8 cellular contexts compared by ENCODE assay signal in the genomic region with DNA sequence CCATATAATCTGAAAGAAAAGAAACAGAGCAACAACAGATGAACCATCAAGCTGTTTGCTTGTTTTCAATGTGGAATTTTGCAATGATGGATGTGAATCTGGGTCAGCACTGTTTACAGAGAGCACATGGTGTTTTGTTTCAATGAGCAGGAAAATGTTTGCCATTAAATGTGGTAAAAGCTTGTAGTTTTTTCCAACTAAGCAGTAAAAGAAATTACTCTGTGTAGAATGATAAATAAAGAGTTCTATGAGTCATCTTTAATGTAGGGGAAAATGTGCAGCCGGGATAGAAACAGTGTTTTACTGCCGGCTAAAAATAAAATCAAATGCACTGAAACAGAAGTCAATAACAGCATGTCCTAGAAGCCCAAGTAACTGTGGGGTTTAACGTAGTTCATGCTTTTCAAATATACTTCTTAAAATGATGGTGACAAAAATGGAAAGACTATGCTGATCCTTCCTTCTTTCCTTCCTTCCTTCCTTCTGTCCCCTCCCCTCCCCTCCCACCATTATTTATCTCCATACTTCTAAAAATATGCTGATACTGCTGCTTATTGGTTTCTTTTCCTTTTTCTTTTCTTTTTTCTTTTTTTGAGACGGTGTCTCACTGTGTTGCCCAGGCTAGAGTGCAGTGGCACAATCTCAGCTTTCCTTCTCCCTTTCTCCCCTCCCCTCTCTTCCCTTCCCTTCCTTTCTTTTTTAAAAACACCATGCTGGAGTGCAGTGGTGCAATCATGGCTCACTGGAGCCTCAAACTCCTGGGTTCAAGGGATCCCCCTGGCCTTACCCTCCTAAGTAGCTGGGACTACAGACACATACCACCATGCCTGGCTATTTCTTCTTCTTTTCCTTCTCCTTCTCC.
DNase-seq lines count a peak whose midpoint lies in the region; ATAC-seq and TF ChIP-seq lines count a peak whose summit lies in the region.

No MANE protein-coding gene starts in this region.

- DNase-seq in AG09309 (ENCODE audit: low read depth) (peak; percentile 42), NCI-H1694 treated with DMSO at 0.1 percent for 48 hours (lab: John Stamatoyannopoulos, UW) (peak; percentile 93), choroid plexus epithelial cell (ENCODE audit: low read depth) (peak; percentile 86), middle frontal gyrus (ENCODE audit: extremely low spot score, low spot score) (peak; percentile 42)
- DNase-seq in activated CD4-positive, CD25-positive, alpha-beta regulatory T cell (lab: John Stamatoyannopoulos, UW): no peak

- ATAC-seq in GM19467 (IDR thresholded peaks at IDR 0.05; ENCODE audit: unreplicated experiment) (no peak), HG02981 (IDR thresholded peaks at IDR 0.05; ENCODE audit: unreplicated experiment) (no peak), HG03469 (IDR thresholded peaks at IDR 0.05; ENCODE audit: unreplicated experiment) (no peak)

- H3K4me3 ChIP-seq in AG09309 (ENCODE audit: control insufficient read depth, low read depth, low read length) (no peak overlapping the region), choroid plexus epithelial cell (ENCODE audit: low read depth, low read length) (no peak overlapping the region)

- no peak for TF ChIP-seq CTCF in AG09309 (IDR thresholded peaks at IDR 0.05; ENCODE audit: control insufficient read depth, insufficient read depth, low read depth, low read length, missing control alignments)
- TF ChIP-seq CTCF in choroid plexus epithelial cell (conservative IDR thresholded peaks at IDR 0.05; ENCODE audit: low read depth, low read length): no peak

Comparison
In these comparisons a context has a peak if more than half of its experiments do, and no peak if none do; other contexts are left out.
1. DNase-seq: peak in AG09309 (single experiment), NCI-H1694 treated with DMSO at 0.1 percent for 48 hours (single experiment), choroid plexus epithelial cell (single experiment) and middle frontal gyrus (single experiment); none in activated CD4-positive, CD25-positive, alpha-beta regulatory T cell (0 of 4).